8 cellular contexts compared by ENCODE assay signal in genomic region chr16:11796227-11797165, GRCh38. TPM values are rescaled to one million over a fixed set of nuclear protein-coding genes. Genes with fewer than 3 reads are reported as not detected.
DNase-seq lines count a peak whose midpoint lies in the region; ATAC-seq and TF ChIP-seq lines count a peak whose summit lies in the region.

No MANE protein-coding gene starts in this region.

- peak; percentile 3 for ATAC-seq in HG03066 (IDR thresholded peaks at IDR 0.05; ENCODE audit: low read depth, unreplicated experiment)

- DNase-seq in NCI-H1417 (lab: John Stamatoyannopoulos, UW) (peak in 2 of 3 experiments; percentile 32 to 41), NCI-H1417 treated with DMSO at 0.1 percent for 48 hours (lab: John Stamatoyannopoulos, UW) (no peak), UCSD-AML1 (lab: John Stamatoyannopoulos, UW; ENCODE audit: unreplicated experiment) (peak; percentile 30), lower leg skin (ENCODE audit: low spot score in 2 of 2) (peak; percentile 50 to 93), NCI-H510A treated with DMSO at 0.1 percent for 48 hours (lab: John Stamatoyannopoulos, UW) (no peak)
- peak; percentile 53 for DNase-seq in stimulated activated CD8-positive, alpha-beta memory T cell treated with anti-CD3 and anti-CD28 coated beads, Interleukin-4, amount 100 ng/mL, for 48 hours

- WGBS in ectodermal cell, 2 experiments: 4% methylated on average over 93 of the region's 93 CpGs
- WGBS in lower leg skin, 2 donors: 1 to 2% methylated on average over 43 to 58 of the region's 93 CpGs

- no peaks in the 10 kb centered on the region for H3K9me3 ChIP-seq in ectodermal cell (ENCODE audit: control insufficient read depth, low read length)

- intact Hi-C loops in lower leg skin (cut with DNase I; ENCODE audit: low total_unique reads): no loop called here

- H3K4me1 ChIP-seq in ectodermal cell (ENCODE audit: control insufficient read depth, insufficient read depth, low read length): peaks cover 14% of the 10 kb centered on the region

- H3K4me3 ChIP-seq in ectodermal cell (ENCODE audit: insufficient read depth, low read depth, low read length) (peak overlapping the region; percentile 96), lower leg skin (ENCODE audit: low read depth, poor library complexity, severe bottlenecking) (peak overlapping the region; percentile 91)

- H3K27me3 ChIP-seq in ectodermal cell (ENCODE audit: control insufficient read depth, insufficient read depth, low read length, poor library complexity, severe bottlenecking): no peaks in the 10 kb centered on the region

- H3K36me3 ChIP-seq in ectodermal cell (ENCODE audit: control insufficient read depth, insufficient read depth, low read length): no peaks in the 10 kb centered on the region

- no peak for TF ChIP-seq POLR2A in lower leg skin (IDR thresholded peaks at IDR 0.05)

- TF ChIP-seq CTCF in lower leg skin (IDR thresholded peaks at IDR 0.05): no peak

- H3K27ac ChIP-seq in ectodermal cell (ENCODE audit: insufficient read depth, low read depth, low read length, poor library complexity, severe bottlenecking): peak overlapping the region; percentile 51

RNA-seq across cellular contexts. Expression of gene ZC3H7A, which starts 0.6 kb away (rescaled TPM):
- polyA plus RNA-seq in ectodermal cell (2013, experiment 1 of 4): 60.3 TPM
- 62.9 TPM for polyA plus RNA-seq in ectodermal cell (2013, experiment 2 of 4)
- 48.6 TPM for polyA plus RNA-seq in ectodermal cell (2013, experiment 3 of 4)
- 50.4 TPM for polyA plus RNA-seq in ectodermal cell (2013, experiment 4 of 4)
- 10 to 100 TPM; 22.0 to 46.6 (median 31.3) TPM for total RNA-seq in lower leg skin

RNA-seq across cellular contexts. Expression of gene TXNDC11, which starts 53.8 kb away (rescaled TPM):
- 9.5 TPM for polyA plus RNA-seq in ectodermal cell (2013, experiment 1 of 4)
- polyA plus RNA-seq in ectodermal cell (2013, experiment 2 of 4): 14.6 TPM
- polyA plus RNA-seq in ectodermal cell (2013, experiment 3 of 4): 9.3 TPM
- 12.4 TPM for polyA plus RNA-seq in ectodermal cell (2013, experiment 4 of 4)
- 10 to 100 TPM; 27.7 to 47.8 (median 40.0) TPM for total RNA-seq in lower leg skin

RNA-seq across cellular contexts. Expression of gene RSL1D1, which starts 54.8 kb away (rescaled TPM):
- 212 TPM for polyA plus RNA-seq in ectodermal cell (2013, experiment 1 of 4)
- 207 TPM for polyA plus RNA-seq in ectodermal cell (2013, experiment 2 of 4)
- polyA plus RNA-seq in ectodermal cell (2013, experiment 3 of 4): 182 TPM
- 209 TPM for polyA plus RNA-seq in ectodermal cell (2013, experiment 4 of 4)
- 100 to 1,000 TPM; 105 to 245 (median 166) TPM for total RNA-seq in lower leg skin

Comparison
In these comparisons a context has a peak if more than half of its experiments do, and no peak if none do; other contexts are left out.
1. DNase-seq: peak in NCI-H1417 (2 of 3), UCSD-AML1 (single experiment), lower leg skin (2 of 2) and stimulated activated CD8-positive, alpha-beta memory T cell treated with anti-CD3 and anti-CD28 coated beads, Interleukin-4, amount 100 ng/mL, for 48 hours (single experiment); none in NCI-H1417 treated with DMSO at 0.1 percent for 48 hours (single experiment) and NCI-H510A treated with DMSO at 0.1 percent for 48 hours (single experiment).